In genomic region chr9:91921371-91921770, GRCh38 we compare ENCODE assay signal across 27 cellular contexts. TPM values are rescaled to one million over a fixed set of nuclear protein-coding genes. Genes with fewer than 3 reads are reported as not detected.
"Had no signal": no experiment of that assay in that cellular context is flagged by ENCODE, and none has a peak within 500 bp of the region (broad histone marks: within the 10 kb centered on the region; RNA-seq: fewer than 3 reads in every experiment).

No MANE protein-coding gene starts in this region.

- H3K36me3 ChIP-seq: esophagus muscularis mucosa, gastrocnemius medialis, heart right ventricle, neutrophil, suprapubic skin, thyroid gland, uterus had no signal

- H3K4me3 ChIP-seq: dorsolateral prefrontal cortex, esophagus muscularis mucosa, gastrocnemius medialis, heart right ventricle, lung, skin epidermis, suprapubic skin, thyroid gland, uterus had no signal

- H3K4me1 ChIP-seq: gastrocnemius medialis, heart right ventricle, suprapubic skin, thyroid gland, uterus had no signal

- H3K27me3 Mint-ChIP-seq: type B pancreatic cell had no signal

- H3K9me3 ChIP-seq: esophagus muscularis mucosa, gastrocnemius medialis, heart right ventricle, neutrophil, suprapubic skin, thyroid gland, uterus had no signal

- FAIRE-seq: endometrium, kidney had no signal

- H3K9me3 Mint-ChIP-seq: immature natural killer cell had no signal

- H3K27ac Mint-ChIP-seq: immature natural killer cell; naive thymus-derived CD4-positive, alpha-beta T cell; nephron progenitor cell; type B pancreatic cell had no signal

- H3K36me3 Mint-ChIP-seq: immature natural killer cell; naive thymus-derived CD4-positive, alpha-beta T cell had no signal

- DNase-seq: cortex of kidney; dorsolateral prefrontal cortex; effector CD8-positive, alpha-beta T cell; gastrocnemius medialis; heart right ventricle; hypothalamus; immature natural killer cell; kidney; left cardiac atrium; left ventricle myocardium superior; mesenchymal stem cell; naive thymus-derived CD4-positive, alpha-beta T cell; nephron progenitor cell; stimulated activated CD4-positive, alpha-beta T cell treated with anti-CD3 and anti-CD28 coated beads, Interleukin-12 subunit alpha, Interleukin-12 subunit beta, amount 100 ng/mL, for 4 hours; stimulated activated naive CD4-positive, alpha-beta T cell treated with Interleukin-2 at 50 U/mL for 16 hours had no signal

- H3K27me3 ChIP-seq: esophagus muscularis mucosa, gastrocnemius medialis, suprapubic skin, thyroid gland, uterus had no signal

- ATAC-seq: gastrocnemius medialis; heart right ventricle; left ventricle myocardium superior; naive thymus-derived CD4-positive, alpha-beta T cell; sciatic nerve had no signal

- H3K27ac ChIP-seq: dorsolateral prefrontal cortex, esophagus muscularis mucosa, gastrocnemius medialis, heart right ventricle, neutrophil, skin epidermis, suprapubic skin, thyroid gland, uterus had no signal

- H3K4me1 Mint-ChIP-seq: immature natural killer cell; naive thymus-derived CD4-positive, alpha-beta T cell had no signal

- H3K4me3 Mint-ChIP-seq: immature natural killer cell; naive thymus-derived CD4-positive, alpha-beta T cell; nephron progenitor cell; type B pancreatic cell had no signal

RNA-seq across cellular contexts. Expression of gene ROR2, which starts 28.7 kb away (rescaled TPM):
- total RNA-seq: mononuclear cell, pulmonary artery endothelial cell had no signal
- polyA plus RNA-seq: immature natural killer cell; naive thymus-derived CD4-positive, alpha-beta T cell had no signal
